Comparison of ENCODE assay signal across 1 cellular context in genomic region chr9:107489687-107490605, GRCh38.
TF ChIP-seq lines count a peak whose summit lies in the region.

Gene KLF4, minus strand, starts transcription at chr9:107489769. Its CDS starts 597 bp downstream, at chr9:107489172.

TF ChIP-seq in HepG2, 621 proteins besides CTCF, POLR2A, EP300 and RAD21 (continued from another document):
- TF ChIP-seq ARID5B (CRISPR knock-in tag; IDR thresholded peaks at IDR 0.05) (no peak), FOSL1 (CRISPR knock-in tag; IDR thresholded peaks at IDR 0.05; ENCODE audit: borderline replicate concordance) (no peak), HOXA3 (CRISPR knock-in tag; IDR thresholded peaks at IDR 0.05) (peak; percentile 30; the same call in 1 of the 2 replicates), ZFP90 (CRISPR knock-in tag; IDR thresholded peaks at IDR 0.05; ENCODE audit: borderline replicate concordance) (no peak), RFX3 (CRISPR knock-in tag; IDR thresholded peaks at IDR 0.05) (peak; percentile 69; the same call in 1 of the 2 replicates), PATZ1 (CRISPR knock-in tag; IDR thresholded peaks at IDR 0.05) (0 out of 2 replicates have a peak, but pooled peaks have one; percentile 34), NR2F6 (IDR thresholded peaks at IDR 0.05) (no peak), NR2F6 (CRISPR knock-in tag; IDR thresholded peaks at IDR 0.05) (no peak), REL (CRISPR knock-in tag; conservative IDR thresholded peaks at IDR 0.05) (0 out of 2 replicates have a peak, but pooled peaks have one; percentile 35), TFDP2 (CRISPR knock-in tag; IDR thresholded peaks at IDR 0.05) (no peak), GPN1 (CRISPR knock-in tag; IDR thresholded peaks at IDR 0.05; ENCODE audit: borderline replicate concordance) (no peak), KDM2A (CRISPR knock-in tag; IDR thresholded peaks at IDR 0.05; ENCODE audit: borderline replicate concordance, low read depth) (peak; percentile 47; the same call in 1 of the 2 replicates), ZNF772 (CRISPR knock-in tag; IDR thresholded peaks at IDR 0.05) (no peak), DDIT3 (CRISPR knock-in tag; IDR thresholded peaks at IDR 0.05) (no peak), SKI (IDR thresholded peaks at IDR 0.05; ENCODE audit: partially characterized antibody) (peak; percentile 30), MYC (CRISPR knock-in tag; IDR thresholded peaks at IDR 0.05; ENCODE audit: borderline replicate concordance) (0 out of 2 replicates have a peak, but pooled peaks have one; percentile 14), ZFY (CRISPR knock-in tag; IDR thresholded peaks at IDR 0.05) (0 out of 2 replicates have a peak, but pooled peaks have one; percentile 24), ZNF776 (CRISPR knock-in tag; IDR thresholded peaks at IDR 0.05) (0 out of 2 replicates have a peak, but pooled peaks have one; percentile 37), ZNF768 (CRISPR knock-in tag; IDR thresholded peaks at IDR 0.05) (no peak), SALL2 (CRISPR knock-in tag; IDR thresholded peaks at IDR 0.05) (0 out of 2 replicates have a peak, but pooled peaks have one; percentile 42), ZNF800 (CRISPR knock-in tag; IDR thresholded peaks at IDR 0.05) (0 out of 2 replicates have a peak, but pooled peaks have one; percentile 66), DMAP1 (CRISPR knock-in tag; IDR thresholded peaks at IDR 0.05) (no peak), MBD4 (IDR thresholded peaks at IDR 0.05; ENCODE audit: borderline replicate concordance, low read length) (no peak), TOE1 (CRISPR knock-in tag; IDR thresholded peaks at IDR 0.05) (no peak), ZNF777 (CRISPR knock-in tag; IDR thresholded peaks at IDR 0.05) (0 out of 2 replicates have a peak, but pooled peaks have one; percentile 31), ZNF224 (CRISPR knock-in tag; IDR thresholded peaks at IDR 0.05) (no peak), RXRA (CRISPR knock-in tag; IDR thresholded peaks at IDR 0.05) (no peak), ARID2 (CRISPR knock-in tag; IDR thresholded peaks at IDR 0.05; ENCODE audit: borderline replicate concordance) (0 out of 2 replicates have a peak, but pooled peaks have one; percentile 40), ZNF780A (CRISPR knock-in tag; IDR thresholded peaks at IDR 0.05) (0 out of 2 replicates have a peak, but pooled peaks have one; percentile 37), FOSL2 (CRISPR knock-in tag; IDR thresholded peaks at IDR 0.05) (peak; percentile 45; the same call in 1 of the 2 replicates)
- TF ChIP-seq, protein P1, sequence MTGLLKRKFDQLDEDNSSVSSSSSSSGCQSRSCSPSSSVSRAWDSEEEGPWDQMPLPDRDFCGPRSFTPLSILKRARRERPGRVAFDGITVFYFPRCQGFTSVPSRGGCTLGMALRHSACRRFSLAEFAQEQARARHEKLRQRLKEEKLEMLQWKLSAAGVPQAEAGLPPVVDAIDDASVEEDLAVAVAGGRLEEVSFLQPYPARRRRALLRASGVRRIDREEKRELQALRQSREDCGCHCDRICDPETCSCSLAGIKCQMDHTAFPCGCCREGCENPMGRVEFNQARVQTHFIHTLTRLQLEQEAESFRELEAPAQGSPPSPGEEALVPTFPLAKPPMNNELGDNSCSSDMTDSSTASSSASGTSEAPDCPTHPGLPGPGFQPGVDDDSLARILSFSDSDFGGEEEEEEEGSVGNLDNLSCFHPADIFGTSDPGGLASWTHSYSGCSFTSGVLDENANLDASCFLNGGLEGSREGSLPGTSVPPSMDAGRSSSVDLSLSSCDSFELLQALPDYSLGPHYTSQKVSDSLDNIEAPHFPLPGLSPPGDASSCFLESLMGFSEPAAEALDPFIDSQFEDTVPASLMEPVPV (CRISPR knock-in tag; IDR thresholded peaks at IDR 0.05): 0 out of 2 replicates have a peak, but pooled peaks have one; percentile 26
- TF ChIP-seq, protein P2, sequence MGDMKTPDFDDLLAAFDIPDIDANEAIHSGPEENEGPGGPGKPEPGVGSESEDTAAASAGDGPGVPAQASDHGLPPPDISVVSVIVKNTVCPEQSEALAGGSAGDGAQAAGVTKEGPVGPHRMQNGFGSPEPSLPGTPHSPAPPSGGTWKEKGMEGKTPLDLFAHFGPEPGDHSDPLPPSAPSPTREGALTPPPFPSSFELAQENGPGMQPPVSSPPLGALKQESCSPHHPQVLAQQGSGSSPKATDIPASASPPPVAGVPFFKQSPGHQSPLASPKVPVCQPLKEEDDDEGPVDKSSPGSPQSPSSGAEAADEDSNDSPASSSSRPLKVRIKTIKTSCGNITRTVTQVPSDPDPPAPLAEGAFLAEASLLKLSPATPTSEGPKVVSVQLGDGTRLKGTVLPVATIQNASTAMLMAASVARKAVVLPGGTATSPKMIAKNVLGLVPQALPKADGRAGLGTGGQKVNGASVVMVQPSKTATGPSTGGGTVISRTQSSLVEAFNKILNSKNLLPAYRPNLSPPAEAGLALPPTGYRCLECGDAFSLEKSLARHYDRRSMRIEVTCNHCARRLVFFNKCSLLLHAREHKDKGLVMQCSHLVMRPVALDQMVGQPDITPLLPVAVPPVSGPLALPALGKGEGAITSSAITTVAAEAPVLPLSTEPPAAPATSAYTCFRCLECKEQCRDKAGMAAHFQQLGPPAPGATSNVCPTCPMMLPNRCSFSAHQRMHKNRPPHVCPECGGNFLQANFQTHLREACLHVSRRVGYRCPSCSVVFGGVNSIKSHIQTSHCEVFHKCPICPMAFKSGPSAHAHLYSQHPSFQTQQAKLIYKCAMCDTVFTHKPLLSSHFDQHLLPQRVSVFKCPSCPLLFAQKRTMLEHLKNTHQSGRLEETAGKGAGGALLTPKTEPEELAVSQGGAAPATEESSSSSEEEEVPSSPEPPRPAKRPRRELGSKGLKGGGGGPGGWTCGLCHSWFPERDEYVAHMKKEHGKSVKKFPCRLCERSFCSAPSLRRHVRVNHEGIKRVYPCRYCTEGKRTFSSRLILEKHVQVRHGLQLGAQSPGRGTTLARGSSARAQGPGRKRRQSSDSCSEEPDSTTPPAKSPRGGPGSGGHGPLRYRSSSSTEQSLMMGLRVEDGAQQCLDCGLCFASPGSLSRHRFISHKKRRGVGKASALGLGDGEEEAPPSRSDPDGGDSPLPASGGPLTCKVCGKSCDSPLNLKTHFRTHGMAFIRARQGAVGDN (CRISPR knock-in tag; IDR thresholded peaks at IDR 0.05): peak; percentile 52; the same call in 1 of the 2 replicates
